In the genomic region with DNA sequence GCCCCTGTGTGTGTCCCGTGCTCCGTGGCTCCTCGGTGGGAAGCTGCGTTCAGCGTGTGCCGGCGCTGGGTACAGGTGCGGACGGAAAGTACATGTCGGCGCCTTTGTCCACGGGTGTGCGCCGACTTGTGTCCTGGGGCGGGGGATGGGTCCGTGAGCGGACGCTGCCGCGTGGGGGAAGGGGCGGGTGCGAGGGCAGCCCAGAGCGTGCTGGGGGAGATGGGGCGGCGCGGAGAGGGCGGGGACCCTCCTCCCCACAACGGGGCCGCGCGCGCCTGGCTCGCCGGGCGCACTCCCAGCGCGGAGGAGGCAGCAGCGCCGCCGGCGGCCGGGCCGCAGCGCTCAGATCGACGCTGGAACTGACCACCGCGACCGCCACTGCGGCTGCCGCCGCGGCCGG, we compare ENCODE assay signal across 11 cellular contexts. TPM values are rescaled to one million over a fixed set of nuclear protein-coding genes. Genes with fewer than 3 reads are reported as not detected.
DNase-seq lines count a peak whose midpoint lies in the region; ATAC-seq and TF ChIP-seq lines count a peak whose summit lies in the region.
"Had no signal": no experiment of that assay in that cellular context is flagged by ENCODE, and none has a peak within 500 bp of the region (broad histone marks: within the 10 kb centered on the region; RNA-seq: fewer than 3 reads in every experiment).

No MANE protein-coding gene starts in this region.

- DNase-seq in Caco-2 = no peak
- peak; percentile 25 for DNase-seq in NCI-H748 treated with DMSO at 0.1 percent for 48 hours (lab: John Stamatoyannopoulos, UW)
- DNase-seq in cardiac muscle cell (ENCODE audit: low read depth in 1 of 2, low spot score in 1 of 2) = peak in 1 of 2 donors; percentile 59
- DNase-seq in omental fat pad (ENCODE audit: low spot score) = no peak
- no peak for DNase-seq in stimulated activated CD8-positive, alpha-beta memory T cell treated with anti-CD3 and anti-CD28 coated beads, Interleukin-4, amount 100 ng/mL, for 48 hours
- DNase-seq in natural killer cell = no peak
- no peak for DNase-seq in NOMO-1 treated with DMSO at 0.1 percent for 48 hours (lab: John Stamatoyannopoulos, UW; ENCODE audit: unreplicated experiment)
- DNase-seq in SKM-1 treated with dmso at 0.1 percent for 144 hours (lab: John Stamatoyannopoulos, UW; ENCODE audit: unreplicated experiment) = no peak
- DNase-seq: activated T-cell treated with anti-CD3 and anti-CD28 coated beads, Interleukin-2, amount 50 U/mL, for 1 hour; Kasumi-1; naive B cell had no signal

- 0 out of 2 replicates have a peak, but pooled peaks cover 4% of the 10 kb centered on the region for H3K36me3 ChIP-seq in Caco-2 (ENCODE audit: control insufficient read depth, insufficient read depth, low read length)
- H3K36me3 ChIP-seq in cardiac muscle cell = no peaks in the 10 kb centered on the region

- H3K27me3 Mint-ChIP-seq in Caco-2 (ENCODE audit: insufficient read depth, unreplicated experiment) (no peaks in the 10 kb centered on the region), natural killer cell (ENCODE audit: low read depth in 2 of 2) (peaks cover 0 to 3% of the 10 kb centered on the region in 2 donors)

- H3K27me3 ChIP-seq in Caco-2 (replicated peaks; ENCODE audit: control insufficient read depth, insufficient read depth, low read length) (no peaks in the 10 kb centered on the region), cardiac muscle cell (no peaks in the 10 kb centered on the region)

- BruUV-seq in Caco-2 (replicated peaks; lab: Mats Ljungman, UMichigan) = no TSS peak

- TF ChIP-seq CTCF in Caco-2 (IDR thresholded peaks at IDR 0.05; ENCODE audit: insufficient read depth in 1 of 2, low read depth in 1 of 2, low read length in 1 of 2, severe bottlenecking in 1 of 2, unreplicated experiment in 1 of 2) (no peak), cardiac muscle cell (IDR thresholded peaks at IDR 0.05; ENCODE audit: low read depth, low read length) (no peak), omental fat pad (IDR thresholded peaks at IDR 0.05) (no peak), natural killer cell (IDR thresholded peaks at IDR 0.05) (no peak)

- intact Hi-C loops in Caco-2 (cut with micrococcal nuclease; ENCODE audit: unreplicated experiment) (no loop called here), natural killer cell (cut with micrococcal nuclease) (no loop called here)

- H3K9me3 ChIP-seq in Caco-2 (no peaks in the 10 kb centered on the region), cardiac muscle cell (ENCODE audit: low read depth) (no peaks in the 10 kb centered on the region)

- H3K4me1 Mint-ChIP-seq in Caco-2 (ENCODE audit: low read depth, unreplicated experiment) (no peaks in the 10 kb centered on the region), natural killer cell (no peaks in the 10 kb centered on the region)

- H3K9me3 Mint-ChIP-seq in Caco-2 (ENCODE audit: unreplicated experiment) (no peaks in the 10 kb centered on the region), natural killer cell (no peaks in the 10 kb centered on the region)
- H3K9me3 Mint-ChIP-seq: naive B cell had no signal

- H3K27ac Mint-ChIP-seq in Caco-2 (ENCODE audit: unreplicated experiment) = no peak overlapping the region
- H3K27ac Mint-ChIP-seq in natural killer cell = no peak overlapping the region

- H3K27ac ChIP-seq in cardiac muscle cell = no peak overlapping the region

- ATAC-seq in omental fat pad (ENCODE audit: low FRiP score) = peak; percentile 22
- ATAC-seq in natural killer cell = no peak

- H3K4me3 ChIP-seq in Caco-2 (ENCODE audit: low read depth, low read length) = peak overlapping the region; percentile 31
- peak overlapping the region; percentile 22 for H3K4me3 ChIP-seq in cardiac muscle cell

- CTCF ChIA-PET in Caco-2 (lab: Charles Lee) = interaction anchor here (3.2 kb wide), 1 partner anchor 8 kb away, joined by 18 read pairs; no protein-coding TSS in a partner anchor

- no peaks in the 10 kb centered on the region for H3K4me1 ChIP-seq in Caco-2
- H3K4me1 ChIP-seq in cardiac muscle cell (ENCODE audit: low read depth) = peaks cover 13% of the 10 kb centered on the region

- POLR2A ChIA-PET in Caco-2 (lab: Charles Lee) = no interaction called here

- peak overlapping the region; percentile 58 for H3K4me3 Mint-ChIP-seq in Caco-2 (ENCODE audit: unreplicated experiment)
- no peak overlapping the region for H3K4me3 Mint-ChIP-seq in natural killer cell

- H3K36me3 Mint-ChIP-seq in Caco-2 (ENCODE audit: insufficient read depth, unreplicated experiment) (peaks cover 29% of the 10 kb centered on the region), natural killer cell (no peaks in the 10 kb centered on the region)
- H3K36me3 Mint-ChIP-seq: naive B cell had no signal

RNA-seq across cellular contexts. Expression of a gene that starts 33.6 kb away (rescaled TPM):
- total RNA-seq in Caco-2 (2022) (11.7 and 12.7 TPM in 2 replicates), cardiac muscle cell (10.4 and 18.7 TPM in 2 replicates), omental fat pad (10 to 100 TPM in 1 of 4 donors, 1 to 10 TPM in 3; 5.0 to 21.6 (median 9.0) TPM), natural killer cell (100 to 1,000 TPM; 132 to 264 (median 151) TPM)
- polyA plus RNA-seq in cardiac muscle cell = 9.3 and 14.8 TPM in 2 replicates

RNA-seq across cellular contexts. Expression of a gene that starts 34.6 kb away (rescaled TPM):
- 77.9 and 78.1 TPM in 2 replicates for total RNA-seq in Caco-2 (2022)
- 37.2 and 60.3 TPM in 2 replicates for total RNA-seq in cardiac muscle cell
- 26.5 and 33.5 TPM in 2 replicates for polyA plus RNA-seq in cardiac muscle cell
- 10 to 100 TPM; 27.3 to 80.7 (median 31.9) TPM for total RNA-seq in omental fat pad
- total RNA-seq in natural killer cell = under 1 TPM; 0.02 to 0.88 (median 0.50) TPM

Comparison
In these comparisons a context has a peak if more than half of its experiments do, and no peak if none do; other contexts are left out.
1. RNA of a gene that starts 34.6 kb away (total RNA-seq): 77.9 to 78.1 TPM in Caco-2, 37.2 to 60.3 TPM in cardiac muscle cell and 27.3 to 80.7 TPM in omental fat pad; 0.02 to 0.88 TPM in natural killer cell; every median in the first group is over 10 times any median in the second.